ENCODE assay signal across 8 cellular contexts in the genomic region with DNA sequence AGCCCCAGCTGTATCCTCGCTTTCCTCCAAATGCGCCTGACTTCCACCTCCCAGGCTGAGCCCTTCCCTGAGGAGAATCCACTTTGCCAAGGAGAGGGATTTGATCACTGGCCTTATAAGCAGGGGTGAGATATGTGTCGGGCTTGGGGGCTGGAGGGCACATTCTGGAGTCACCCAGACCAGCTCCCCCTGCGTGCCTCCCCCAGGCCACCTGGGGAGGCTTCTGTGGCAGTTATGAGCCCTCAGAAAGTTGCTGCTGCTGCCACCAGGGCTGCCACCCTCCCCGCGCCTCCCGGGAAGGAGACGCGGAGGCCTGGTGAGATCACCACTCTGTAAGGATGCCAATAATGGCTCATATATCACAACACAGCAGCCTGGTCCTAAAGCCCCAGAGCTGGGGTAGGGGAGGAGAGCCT.
DNase-seq lines count a peak whose midpoint lies in the region; FAIRE-seq and TF ChIP-seq lines count a peak whose summit lies in the region.

No MANE protein-coding gene starts in this region.

- peak; percentile 59 for DNase-seq in HTR-8/SVneo (ENCODE audit: insufficient read length, low spot score)
- DNase-seq in amniotic stem cell (lab: John Stamatoyannopoulos, UW) = peak; percentile 41
- DNase-seq in inferior parietal cortex (ENCODE audit: extremely low spot score) = peak; percentile 21
- DNase-seq in tibial artery = peak; percentile 34 to 77
- no peak for DNase-seq in GM13976 (ENCODE audit: low spot score)
- DNase-seq in SW 1271 (lab: John Stamatoyannopoulos, UW) = no peak
- DNase-seq in activated CD4-positive, alpha-beta T cell treated with anti-CD3 and anti-CD28 coated beads, Interleukin-2, amount 50 U/mL, for 48 hours = no peak
- DNase-seq in spleen = no peak

- TF ChIP-seq POLR2A in spleen (IDR thresholded peaks at IDR 0.05) = no peak

- 68 to 75% (median 73%) methylated on average over 9 of the region's 9 CpGs for WGBS in spleen, 5 donors

- H3K36me3 ChIP-seq in tibial artery (peaks cover 0 to 22% (median 4%) of the 10 kb centered on the region in 3 donors), spleen (no peaks in the 10 kb centered on the region)

- TF ChIP-seq CTCF in tibial artery (IDR thresholded peaks at IDR 0.05) = peak; percentile 28 to 47
- no peak for TF ChIP-seq CTCF in GM13976 (IDR thresholded peaks at IDR 0.05; ENCODE audit: borderline replicate concordance, control extremely low read depth, extremely low read depth, insufficient read depth, missing control alignments)
- peak in 1 of 11 experiments; percentile 12 for TF ChIP-seq CTCF in spleen (IDR thresholded peaks at IDR 0.05 in 8 of 11, conservative IDR thresholded peaks at IDR 0.05 in 3 of 11)

- H3K27me3 ChIP-seq in tibial artery (no peaks in the 10 kb centered on the region), spleen (replicated peaks in 1 of 7) (no peaks in the 10 kb centered on the region)

- no peak for FAIRE-seq in HTR-8/SVneo (lab: Jason Lieb, UNC)

- intact Hi-C loops in tibial artery (cut with DNase I; ENCODE audit: low total_unique reads) = loop anchor here (10.0 kb wide), 1 partner anchor 770 kb away; no protein-coding TSS in a partner anchor
- intact Hi-C loops in spleen (cut with DNase I; ENCODE audit: low total_unique reads) = no loop called here

- H3K4me3 ChIP-seq in tibial artery (no peak overlapping the region), spleen (no peak overlapping the region)

- H3K4me1 ChIP-seq in tibial artery (peaks cover 0 to 6% (median 0%) of the 10 kb centered on the region in 4 donors), spleen (no peaks in the 10 kb centered on the region)

- H3K9me3 ChIP-seq in tibial artery (no peaks in the 10 kb centered on the region), spleen (no peaks in the 10 kb centered on the region)

- in situ Hi-C loops in GM13976 (cut with MboI; ENCODE audit: low sequenced_read_pairs, unreplicated experiment) = no loop called here

- H3K27ac ChIP-seq in tibial artery (peak overlapping the region; percentile 18 to 45), spleen (no peak overlapping the region)

Comparison
In these comparisons a context has a peak if more than half of its experiments do, and no peak if none do; other contexts are left out.
1. DNase-seq: peak in HTR-8/SVneo (single experiment), amniotic stem cell (single experiment), inferior parietal cortex (single experiment) and tibial artery (2 of 2); none in GM13976 (single experiment), SW 1271 (0 of 2), activated CD4-positive, alpha-beta T cell treated with anti-CD3 and anti-CD28 coated beads, Interleukin-2, amount 50 U/mL, for 48 hours (0 of 2) and spleen (single experiment).
2. H3K27ac ChIP-seq: peak in tibial artery (2 of 2); none in spleen (0 of 8).